In the genomic region with DNA sequence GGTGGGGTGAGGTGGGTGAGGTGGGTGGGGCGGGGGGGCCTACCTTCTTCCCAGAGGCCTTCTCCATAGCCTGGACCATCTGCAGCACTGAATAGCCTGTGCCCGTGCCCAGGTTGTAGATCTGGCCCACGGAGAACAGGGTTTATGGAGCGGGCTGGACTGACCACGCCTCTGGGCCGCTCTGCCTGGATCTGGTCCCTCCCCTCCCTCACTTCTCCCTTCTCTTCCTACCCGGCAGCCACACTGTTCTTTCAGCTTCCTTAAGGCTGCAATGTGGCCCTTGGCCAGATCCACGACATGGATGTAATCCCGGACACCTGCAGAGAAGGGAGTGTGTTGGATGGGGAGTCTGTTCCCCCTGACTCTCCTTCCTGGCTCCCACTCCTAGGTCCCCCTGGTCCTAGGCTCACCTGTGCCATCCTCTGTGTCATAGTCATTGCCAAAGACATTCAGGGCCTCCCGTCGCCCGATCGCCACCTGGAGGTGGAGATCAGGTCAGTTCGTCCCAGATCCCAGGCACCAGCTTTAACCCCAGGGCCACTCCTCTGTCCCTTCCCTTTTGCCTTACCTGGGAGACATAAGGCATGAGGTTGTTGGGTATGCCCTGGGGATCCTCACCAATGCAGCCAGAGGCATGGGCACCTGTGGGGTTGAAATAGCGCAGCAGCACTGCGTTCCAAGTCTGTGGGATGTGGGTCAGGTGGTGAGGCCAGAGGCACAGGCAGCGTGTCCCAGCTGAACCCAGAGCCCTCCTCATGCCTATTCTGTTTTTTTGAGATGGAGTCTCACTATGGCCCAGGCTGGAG, we compare ENCODE assay signal across 14 cellular contexts. TPM values are rescaled to one million over a fixed set of nuclear protein-coding genes. Genes with fewer than 3 reads are reported as not detected.
DNase-seq lines count a peak whose midpoint lies in the region; ATAC-seq and TF ChIP-seq lines count a peak whose summit lies in the region.
"Had no signal": no experiment of that assay in that cellular context is flagged by ENCODE, and none has a peak within 500 bp of the region (broad histone marks: within the 10 kb centered on the region; RNA-seq: fewer than 3 reads in every experiment).

No MANE protein-coding gene starts in this region.

- H3K4me1 Mint-ChIP-seq in activated T-helper 2 cell treated with anti-CD3 and anti-CD28 coated beads, Interferon-gamma antibody, Interleukin-2, Interleukin-4, amounts not matched to agents 10 μg/mL and 5 μg/mL and 100 μg/mL, durations not matched to agents 14 hours and 24 hours and 36 hours (ENCODE audit: low read depth) = peaks cover 12% of the 10 kb centered on the region

- no peak overlapping the region for H3K4me2 ChIP-seq in HCT116 (ENCODE audit: low read length)

- 76 to 90% (median 84%) methylated on average over 16 to 17 of the region's 17 CpGs for WGBS in spleen, 5 donors

- H3K4me1 ChIP-seq in HCT116 (ENCODE audit: control insufficient read depth in 1 of 2, insufficient read depth in 2 of 2, low read length in 2 of 2) (peaks cover 24 to 53% of the 10 kb centered on the region in 2 experiments), foreskin keratinocyte (peaks cover 4% of the 10 kb centered on the region), spleen (peaks cover 13 to 90% (median 58%) of the 10 kb centered on the region in 6 donors)

- H3K9ac ChIP-seq in HCT116 (ENCODE audit: low read length) = no peak overlapping the region

- no TSS peak for BruUV-seq in HCT116 (replicated peaks; lab: Mats Ljungman, UMichigan)

- no peaks in the 10 kb centered on the region for H4K20me1 ChIP-seq in HCT116 (ENCODE audit: insufficient read depth)

- H3K27me3 ChIP-seq in HCT116 (ENCODE audit: insufficient read depth, low read length) (no peaks in the 10 kb centered on the region), foreskin keratinocyte (no peaks in the 10 kb centered on the region), spleen (replicated peaks in 1 of 7) (no peaks in the 10 kb centered on the region)
- H3K27me3 ChIP-seq: upper lobe of left lung had no signal

- H3K4me3 Mint-ChIP-seq in activated T-helper 2 cell treated with anti-CD3 and anti-CD28 coated beads, Interferon-gamma antibody, Interleukin-2, Interleukin-4, amounts not matched to agents 10 μg/mL and 5 μg/mL and 100 μg/mL, durations not matched to agents 14 hours and 24 hours and 36 hours (ENCODE audit: low read depth) = peak overlapping the region; percentile 5

- peaks cover 41% of the 10 kb centered on the region for H3K36me3 Mint-ChIP-seq in activated T-helper 2 cell treated with anti-CD3 and anti-CD28 coated beads, Interferon-gamma antibody, Interleukin-2, Interleukin-4, amounts not matched to agents 10 μg/mL and 5 μg/mL and 100 μg/mL, durations not matched to agents 14 hours and 24 hours and 36 hours (ENCODE audit: low read depth)

- DNase-seq in HCT116 (ENCODE audit: low read depth, low spot score) (no peak), foreskin keratinocyte (no peak), spleen (peak; percentile 71), NCI-H1694 (lab: John Stamatoyannopoulos, UW) (no peak), AG20443 (ENCODE audit: low spot score) (no peak)
- DNase-seq in activated T-helper 2 cell treated with anti-CD3 and anti-CD28 coated beads, Interferon-gamma antibody, Interleukin-2, Interleukin-4, amounts not matched to agents 10 μg/mL and 5 μg/mL and 100 μg/mL, durations not matched to agents 14 hours and 24 hours and 36 hours (ENCODE audit: low spot score) = no peak
- no peak for DNase-seq in stimulated activated CD4-positive, alpha-beta T cell treated with anti-CD3 and anti-CD28 coated beads, Interleukin-4, amount 100 ng/mL, for 4 hours
- DNase-seq: cortex of kidney, KG1, left cardiac atrium, NCI-H146 had no signal

- H3K36me3 ChIP-seq in HCT116 (ENCODE audit: control insufficient read depth in 1 of 2, insufficient read depth in 2 of 2, low read length in 2 of 2) (peaks cover 15 to 33% of the 10 kb centered on the region in 2 experiments; a peak in 3 of 4 replicates), spleen (peaks cover 0 to 67% (median 46%) of the 10 kb centered on the region in 6 donors)

- POLR2A ChIA-PET in HCT116 (lab: Charles Lee) = interaction anchor here (0.6 kb wide), 1 partner anchor 18 kb away, joined by 3 read pairs; the partner anchor contains the start of gene PITHD1

- H3K27me3 Mint-ChIP-seq in activated T-helper 2 cell treated with anti-CD3 and anti-CD28 coated beads, Interferon-gamma antibody, Interleukin-2, Interleukin-4, amounts not matched to agents 10 μg/mL and 5 μg/mL and 100 μg/mL, durations not matched to agents 14 hours and 24 hours and 36 hours (ENCODE audit: low read depth) = no peaks in the 10 kb centered on the region

- H3K9me2 ChIP-seq in HCT116 (ENCODE audit: insufficient read depth) = no peaks in the 10 kb centered on the region

- RAD21 ChIA-PET in HCT116 (lab: Charles Lee; ENCODE audit: low non-redundant PET in 1 of 2, low total read pairs in 2 of 2, uncharacterized antibody in 2 of 2, unreplicated experiment in 2 of 2) = interaction anchor here in 1 of 2 experiments (0.6 kb wide), 1 partner anchor 100 kb away, joined by 3 read pairs; no protein-coding TSS in a partner anchor

- H3K4me3 ChIP-seq in HCT116 (replicated peaks in 1 of 2; ENCODE audit: low read depth in 1 of 2, low read length in 2 of 2) (no peak overlapping the region), spleen (no peak overlapping the region)
- H3K4me3 ChIP-seq: upper lobe of left lung had no signal

- TF ChIP-seq POLR2A in HCT116 (IDR thresholded peaks at IDR 0.05; ENCODE audit: borderline replicate concordance, extremely low read depth, insufficient read depth, insufficient read length) (no peak), spleen (IDR thresholded peaks at IDR 0.05) (no peak)

- H3K27ac ChIP-seq in HCT116 (ENCODE audit: low read depth, low read length) (peak overlapping the region; percentile 47; the same call in 1 of the 2 replicates), foreskin keratinocyte (no peak overlapping the region), spleen (peak overlapping the region in 4 of 8 donors; percentile 23 to 97 (median 38))

- H3K9me3 ChIP-seq in HCT116 (ENCODE audit: control insufficient read depth in 1 of 2, insufficient read depth in 1 of 2, low read depth in 1 of 2, low read length in 2 of 2) (no peaks in the 10 kb centered on the region), spleen (no peaks in the 10 kb centered on the region)
- H3K9me3 ChIP-seq: upper lobe of left lung had no signal

- H3K27ac Mint-ChIP-seq in activated T-helper 2 cell treated with anti-CD3 and anti-CD28 coated beads, Interferon-gamma antibody, Interleukin-2, Interleukin-4, amounts not matched to agents 10 μg/mL and 5 μg/mL and 100 μg/mL, durations not matched to agents 14 hours and 24 hours and 36 hours = no peak overlapping the region

- ATAC-seq in HCT116 (no peak), foreskin keratinocyte (no peak), GM19455 (IDR thresholded peaks at IDR 0.05; ENCODE audit: unreplicated experiment) (no peak)
- ATAC-seq: activated CD4-positive, CD25-positive, alpha-beta regulatory T cell treated with anti-CD3 and anti-CD28 coated beads, Interleukin-2, amount 50 U/mL, for 24 hours; left cardiac atrium had no signal

- TF ChIP-seq CTCF in HCT116 (IDR thresholded peaks at IDR 0.05 in 2 of 3, conservative IDR thresholded peaks at IDR 0.05 in 1 of 3; ENCODE audit: borderline replicate concordance in 1 of 3, insufficient read depth in 1 of 3, low read depth in 2 of 3, low read length in 2 of 3) = peak in 2 of 3 experiments; percentile 38 to 41; a peak in 3 of 6 replicates
- peak; percentile 35 for TF ChIP-seq CTCF in foreskin keratinocyte (conservative IDR thresholded peaks at IDR 0.05)
- no peak for TF ChIP-seq CTCF in spleen (IDR thresholded peaks at IDR 0.05 in 8 of 11, conservative IDR thresholded peaks at IDR 0.05 in 3 of 11)

- no peaks in the 10 kb centered on the region for H3K9me3 Mint-ChIP-seq in activated T-helper 2 cell treated with anti-CD3 and anti-CD28 coated beads, Interferon-gamma antibody, Interleukin-2, Interleukin-4, amounts not matched to agents 10 μg/mL and 5 μg/mL and 100 μg/mL, durations not matched to agents 14 hours and 24 hours and 36 hours

- intact Hi-C loops in HCT116 (cut with micrococcal nuclease) = loop anchor here (5.0 kb wide), 1 partner anchor 121 kb away; no protein-coding TSS in a partner anchor
- intact Hi-C loops in activated T-helper 2 cell treated with anti-CD3 and anti-CD28 coated beads, Interferon-gamma antibody, Interleukin-2, Interleukin-4, amounts not matched to agents 10 μg/mL and 5 μg/mL and 100 μg/mL, durations not matched to agents 14 hours and 24 hours and 36 hours (cut with micrococcal nuclease) = no loop called here
- intact Hi-C loops in spleen (cut with DNase I; ENCODE audit: low total_unique reads) = no loop called here

- no peak for TF ChIP-seq RAD21 in HCT116 (IDR thresholded peaks at IDR 0.05; ENCODE audit: low read depth)

- CTCF ChIA-PET in HCT116 (lab: Charles Lee) = interaction anchor here (1.1 to 2.0 kb wide), 3 partner anchors 14 to 120 kb away, joined by 5 to 9 read pairs (median 6); no protein-coding TSS in a partner anchor

- no peak overlapping the region for H2AFZ ChIP-seq in HCT116 (ENCODE audit: low read depth, low read length, poor library complexity, severe bottlenecking)

- H3K79me2 ChIP-seq in HCT116 (ENCODE audit: insufficient read depth, low read length) = peaks cover 44% of the 10 kb centered on the region

RNA-seq across cellular contexts. Expression of gene GALE, which starts 3.9 kb away (rescaled TPM):
- total RNA-seq in HCT116 (2021; ENCODE audit: unreplicated experiment) (114 TPM), foreskin keratinocyte (88.0 and 93.3 TPM in 2 replicates), spleen (10 to 100 TPM; 19.0 to 47.1 (median 35.1) TPM)
- polyA plus RNA-seq in HCT116 (2012) = 126 and 140 TPM in 2 replicates
- total RNA-seq in activated T-helper 2 cell treated with anti-CD3 and anti-CD28 coated beads, Interferon-gamma antibody, Interleukin-2, Interleukin-4, amounts not matched to agents 10 μg/mL and 5 μg/mL and 100 μg/mL, durations not matched to agents 14 hours and 24 hours and 36 hours = 57.8 and 62.1 TPM in 2 replicates
- polyA plus RNA-seq in foreskin keratinocyte (112 TPM in 2 replicates), spleen (10 to 100 TPM; 19.7 to 42.2 (median 23.8) TPM)

RNA-seq across cellular contexts. Expression of gene LYPLA2, which starts 5.7 kb away (rescaled TPM):
- 78.0 TPM for total RNA-seq in HCT116 (2021; ENCODE audit: unreplicated experiment)
- polyA plus RNA-seq in HCT116 (2012) = 64.3 and 66.1 TPM in 2 replicates
- total RNA-seq in activated T-helper 2 cell treated with anti-CD3 and anti-CD28 coated beads, Interferon-gamma antibody, Interleukin-2, Interleukin-4, amounts not matched to agents 10 μg/mL and 5 μg/mL and 100 μg/mL, durations not matched to agents 14 hours and 24 hours and 36 hours = 86.4 and 88.4 TPM in 2 replicates
- total RNA-seq in foreskin keratinocyte = 69.0 and 75.3 TPM in 2 replicates
- 99.8 and 104 TPM in 2 replicates for polyA plus RNA-seq in foreskin keratinocyte
- total RNA-seq in spleen = 10 to 100 TPM; 46.9 to 58.8 (median 55.4) TPM
- polyA plus RNA-seq in spleen = 10 to 100 TPM; 54.5 to 87.5 (median 57.5) TPM

RNA-seq across cellular contexts. Expression of gene PITHD1, which starts 18.5 kb away (rescaled TPM):
- 57.2 TPM for total RNA-seq in HCT116 (2021; ENCODE audit: unreplicated experiment)
- polyA plus RNA-seq in HCT116 (2012) = 30.0 and 36.7 TPM in 2 replicates
- 71.4 and 72.7 TPM in 2 replicates for total RNA-seq in activated T-helper 2 cell treated with anti-CD3 and anti-CD28 coated beads, Interferon-gamma antibody, Interleukin-2, Interleukin-4, amounts not matched to agents 10 μg/mL and 5 μg/mL and 100 μg/mL, durations not matched to agents 14 hours and 24 hours and 36 hours
- 45.3 and 47.0 TPM in 2 replicates for total RNA-seq in foreskin keratinocyte
- polyA plus RNA-seq in foreskin keratinocyte = 42.5 and 44.0 TPM in 2 replicates
- total RNA-seq in spleen = 10 to 100 TPM; 43.9 to 68.5 (median 52.4) TPM
- 10 to 100 TPM; 48.3 to 65.3 (median 51.6) TPM for polyA plus RNA-seq in spleen

RNA-seq across cellular contexts. Expression of gene HMGCL, which starts 28.6 kb away (rescaled TPM):
- total RNA-seq in HCT116 (2021; ENCODE audit: unreplicated experiment) = 36.2 TPM
- polyA plus RNA-seq in HCT116 (2012) = 40.8 and 47.2 TPM in 2 replicates
- 22.8 and 25.9 TPM in 2 replicates for total RNA-seq in activated T-helper 2 cell treated with anti-CD3 and anti-CD28 coated beads, Interferon-gamma antibody, Interleukin-2, Interleukin-4, amounts not matched to agents 10 μg/mL and 5 μg/mL and 100 μg/mL, durations not matched to agents 14 hours and 24 hours and 36 hours
- 19.2 and 20.8 TPM in 2 replicates for total RNA-seq in foreskin keratinocyte
- 22.2 and 24.6 TPM in 2 replicates for polyA plus RNA-seq in foreskin keratinocyte
- total RNA-seq in spleen = 10 to 100 TPM; 26.5 to 42.3 (median 35.5) TPM
- polyA plus RNA-seq in spleen = 10 to 100 TPM; 28.4 to 40.5 (median 32.6) TPM

RNA-seq across cellular contexts. Expression of gene ELOA, which starts 53.4 kb away (rescaled TPM):
- total RNA-seq in HCT116 (2021; ENCODE audit: unreplicated experiment) (39.3 TPM), foreskin keratinocyte (47.1 and 56.7 TPM in 2 replicates), spleen (10 to 100 TPM; 30.3 to 38.0 (median 34.0) TPM)
- polyA plus RNA-seq in HCT116 (2012) = 12.8 and 14.9 TPM in 2 replicates
- 42.0 and 45.5 TPM in 2 replicates for total RNA-seq in activated T-helper 2 cell treated with anti-CD3 and anti-CD28 coated beads, Interferon-gamma antibody, Interleukin-2, Interleukin-4, amounts not matched to agents 10 μg/mL and 5 μg/mL and 100 μg/mL, durations not matched to agents 14 hours and 24 hours and 36 hours
- polyA plus RNA-seq in foreskin keratinocyte (18.4 and 23.8 TPM in 2 replicates), spleen (10 to 100 TPM in 2 of 3 donors, 1 to 10 TPM in 1; 7.9 to 12.2 (median 10.0) TPM)

Comparison
In these comparisons a context has a peak if more than half of its experiments do, and no peak if none do; other contexts are left out.
1. CTCF ChIP-seq: peak in HCT116 (2 of 3) and foreskin keratinocyte (single experiment); none in spleen (0 of 11).